1 cellular context compared by ENCODE assay signal in genomic region chr5:100595152-100595811, GRCh38.
TF ChIP-seq lines count a peak whose summit lies in the region.

No MANE protein-coding gene starts in this region.

TF ChIP-seq in GM12878, 131 proteins besides CTCF, POLR2A, EP300 and RAD21 (continued from another document):
- TF ChIP-seq EED (IDR thresholded peaks at IDR 0.05; ENCODE audit: low read depth): no peak
- no peak for TF ChIP-seq CEBPZ (IDR thresholded peaks at IDR 0.05; ENCODE audit: low read depth, low read length)
- TF ChIP-seq KAT2A (conservative IDR thresholded peaks at IDR 0.05; ENCODE audit: control insufficient read depth, low read depth, low read length): no peak
- no peak for TF ChIP-seq JUNB (IDR thresholded peaks at IDR 0.05)
- TF ChIP-seq, protein P1, sequence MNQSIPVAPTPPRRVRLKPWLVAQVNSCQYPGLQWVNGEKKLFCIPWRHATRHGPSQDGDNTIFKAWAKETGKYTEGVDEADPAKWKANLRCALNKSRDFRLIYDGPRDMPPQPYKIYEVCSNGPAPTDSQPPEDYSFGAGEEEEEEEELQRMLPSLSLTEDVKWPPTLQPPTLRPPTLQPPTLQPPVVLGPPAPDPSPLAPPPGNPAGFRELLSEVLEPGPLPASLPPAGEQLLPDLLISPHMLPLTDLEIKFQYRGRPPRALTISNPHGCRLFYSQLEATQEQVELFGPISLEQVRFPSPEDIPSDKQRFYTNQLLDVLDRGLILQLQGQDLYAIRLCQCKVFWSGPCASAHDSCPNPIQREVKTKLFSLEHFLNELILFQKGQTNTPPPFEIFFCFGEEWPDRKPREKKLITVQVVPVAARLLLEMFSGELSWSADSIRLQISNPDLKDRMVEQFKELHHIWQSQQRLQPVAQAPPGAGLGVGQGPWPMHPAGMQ (IDR thresholded peaks at IDR 0.05; ENCODE audit: borderline replicate concordance): no peak
- no peak for TF ChIP-seq IKZF1 (conservative IDR thresholded peaks at IDR 0.05)
- no peak for TF ChIP-seq SREBF1 (IDR thresholded peaks at IDR 0.05; ENCODE audit: low read length)
- no peak for TF ChIP-seq ASH2L (IDR thresholded peaks at IDR 0.05; ENCODE audit: borderline replicate concordance, low read depth)
